Comparison of ENCODE assay signal across 23 cellular contexts in genomic region chr7:90387470-90388240, GRCh38. TPM values are rescaled to one million over a fixed set of nuclear protein-coding genes. Genes with fewer than 3 reads are reported as not detected.
A peak's percentile ranks its signal among the peaks of the same experiment; 100 is the strongest.
DNase-seq lines count a peak whose midpoint lies in the region; ATAC-seq, FAIRE-seq and TF ChIP-seq lines count a peak whose summit lies in the region.
"Had no signal": no experiment of that assay in that cellular context is flagged by ENCODE, and none has a peak within 500 bp of the region (broad histone marks: within the 10 kb centered on the region; RNA-seq: fewer than 3 reads in every experiment).

No MANE protein-coding gene starts in this region.

- no peaks in the 10 kb centered on the region for H3K36me3 ChIP-seq in bronchial epithelial cell (ENCODE audit: control insufficient read depth, insufficient read depth, low read length)

- intact Hi-C loops in Right ventricle myocardium superior (cut with DNase I): no loop called here

- no peak for FAIRE-seq in bronchial epithelial cell (lab: Jason Lieb, UNC)

- TF ChIP-seq CTCF in NB4 (IDR thresholded peaks at IDR 0.05; ENCODE audit: low read depth, low read length): no peak
- TF ChIP-seq CTCF in bronchial epithelial cell (IDR thresholded peaks at IDR 0.05; ENCODE audit: insufficient read depth, low read length, severe bottlenecking): no peak

- H3K27me3 ChIP-seq in bronchial epithelial cell (ENCODE audit: control insufficient read depth, insufficient read depth, low read length): no peaks in the 10 kb centered on the region
- H3K27me3 ChIP-seq: transverse colon had no signal

- peak; percentile 46 for DNase-seq in EH (ENCODE audit: low read depth)
- peak; percentile 22 for DNase-seq in NB4 (ENCODE audit: low read depth)
- peak; percentile 23 for DNase-seq in bronchial epithelial cell (ENCODE audit: low read depth)
- DNase-seq in kidney tubule cell (ENCODE audit: low spot score): peak; percentile 19
- no peak for DNase-seq in activated CD8-positive, alpha-beta memory T cell treated with anti-CD3 and anti-CD28 coated beads, Interleukin-2, amount 50 U/mL, for 48 hours
- DNase-seq in Right ventricle myocardium superior: no peak
- no peak for DNase-seq in activated CD4-positive, alpha-beta T cell treated with anti-CD3 and anti-CD28 coated beads, Interleukin-2, amount 50 U/mL, for 4 hours
- DNase-seq: activated B cell treated with CpG ODN at 0.5 μM for 24 hours; activated CD8-positive, alpha-beta T cell treated with anti-CD3 and anti-CD28 coated beads for 36 hours; activated naive CD4-positive, alpha-beta T cell; activated T-cell treated with anti-CD3 and anti-CD28 coated beads, Interleukin-2, amount 50 U/mL, for 24 hours; aorta; CD8-positive, alpha-beta memory T cell; HFFc6; hippocampal formation; MM.1S; naive B cell; NCI-H187; NCI-H2227 treated with DMSO at 0.1 percent for 48 hours; occipital lobe; stimulated activated CD4-positive, alpha-beta T cell treated with anti-CD3 and anti-CD28 coated beads, Interleukin-4, amount 100 ng/mL, for 24 hours; transverse colon had no signal

- no peak for TF ChIP-seq POLR2A in NB4 (IDR thresholded peaks at IDR 0.05; ENCODE audit: extremely low read depth, insufficient read length)

- ATAC-seq in Right ventricle myocardium superior (ENCODE audit: poor library complexity) (no peak), GM21723 (IDR thresholded peaks at IDR 0.05; ENCODE audit: unreplicated experiment) (no peak)
- ATAC-seq: activated CD8-positive, alpha-beta T cell treated with anti-CD3 and anti-CD28 coated beads for 36 hours had no signal

- H3K4me3 ChIP-seq in NB4 (ENCODE audit: low read depth, low read length): no peak overlapping the region
- H3K4me3 ChIP-seq in bronchial epithelial cell (ENCODE audit: low read depth, low read length): no peak overlapping the region
- H3K4me3 ChIP-seq: transverse colon had no signal

RNA-seq across cellular contexts. Expression of gene CLDN12, which starts 15.6 kb away (rescaled TPM):
- 59.5 and 89.7 TPM in 2 replicates for total RNA-seq in bronchial epithelial cell
- total RNA-seq in Right ventricle myocardium superior: 38.1 TPM

RNA-seq across cellular contexts. Expression of gene GTPBP10, which starts 41.1 kb away (rescaled TPM):
- 16.8 and 17.3 TPM in 2 replicates for total RNA-seq in bronchial epithelial cell
- 28.1 TPM for total RNA-seq in Right ventricle myocardium superior

Comparison
In these comparisons a context has a peak if more than half of its experiments do, and no peak if none do; other contexts are left out.
1. DNase-seq: peak in EH (single experiment), NB4 (single experiment), bronchial epithelial cell (single experiment) and kidney tubule cell (single experiment); none in activated CD8-positive, alpha-beta memory T cell treated with anti-CD3 and anti-CD28 coated beads, Interleukin-2, amount 50 U/mL, for 48 hours (single experiment), Right ventricle myocardium superior (single experiment) and activated CD4-positive, alpha-beta T cell treated with anti-CD3 and anti-CD28 coated beads, Interleukin-2, amount 50 U/mL, for 4 hours (0 of 2).